ENCODE assay signal across 13 cellular contexts in the genomic region with DNA sequence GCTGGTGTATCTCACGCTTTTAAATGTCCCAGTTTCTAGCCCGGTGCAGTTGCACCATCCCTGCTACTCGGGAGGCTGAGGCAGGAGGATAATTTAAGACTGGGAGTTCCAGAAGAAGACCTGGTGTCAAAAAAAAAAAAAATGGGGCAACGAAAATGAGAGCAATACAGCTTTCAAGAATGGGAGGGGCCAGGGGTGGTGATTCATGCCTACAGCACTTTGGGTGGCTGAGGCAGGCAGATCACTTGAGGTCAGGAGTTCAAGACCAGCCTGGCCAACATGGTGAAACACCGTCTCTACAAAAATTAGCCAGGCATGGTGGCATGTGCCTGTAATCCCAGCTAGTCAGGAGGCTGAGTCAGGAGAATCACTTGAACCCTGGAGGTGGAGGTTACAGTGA. TPM values are rescaled to one million over a fixed set of nuclear protein-coding genes. Genes with fewer than 3 reads are reported as not detected.
"Had no signal": no experiment of that assay in that cellular context is flagged by ENCODE, and none has a peak within 500 bp of the region (broad histone marks: within the 10 kb centered on the region; RNA-seq: fewer than 3 reads in every experiment).

No MANE protein-coding gene starts in this region.

RNA-seq across cellular contexts. Expression of a gene that starts 3.8 kb away (rescaled TPM):
- total RNA-seq: ascending aorta, colonic mucosa, esophagus squamous epithelium, fibroblast of lung, fibroblast of villous mesenchyme, gastroesophageal sphincter had no signal
- polyA plus RNA-seq: endothelial cell of umbilical vein, fibroblast of lung had no signal

RNA-seq across cellular contexts. Expression of a gene that starts 5.8 kb away (rescaled TPM):
- total RNA-seq: activated CD4-positive, alpha-beta T cell treated with anti-CD3 and anti-CD28 coated beads, Interleukin-2, amount 10 ng/mL, durations not matched to agents 7 days and 5 days; ascending aorta; colonic mucosa; dermis microvascular lymphatic vessel endothelial cell; endothelial cell of umbilical vein; fibroblast of villous mesenchyme; glomerular endothelial cell; hepatocyte had no signal
- polyA plus RNA-seq: endothelial cell of umbilical vein, esophagus, fibroblast of lung had no signal

RNA-seq across cellular contexts. Expression of a gene that starts 42.9 kb away (rescaled TPM):
- total RNA-seq: endothelial cell of umbilical vein, fibroblast of villous mesenchyme had no signal
- polyA plus RNA-seq: cardiac muscle cell, endothelial cell of umbilical vein, hepatocyte had no signal
